ENCODE assay signal across 9 cellular contexts in genomic region chr4:139692300-139693012, GRCh38. TPM values are rescaled to one million over a fixed set of nuclear protein-coding genes. Genes with fewer than 3 reads are reported as not detected.
DNase-seq lines count a peak whose midpoint lies in the region; ATAC-seq, FAIRE-seq and TF ChIP-seq lines count a peak whose summit lies in the region.
"Had no signal": no experiment of that assay in that cellular context is flagged by ENCODE, and none has a peak within 500 bp of the region (broad histone marks: within the 10 kb centered on the region; RNA-seq: fewer than 3 reads in every experiment).

No MANE protein-coding gene starts in this region.

- H4K20me1 ChIP-seq in K562 (replicated peaks; ENCODE audit: control insufficient read depth, insufficient read depth, low read length) (no peaks in the 10 kb centered on the region), mammary epithelial cell (ENCODE audit: insufficient read depth, low read length) (no peaks in the 10 kb centered on the region)

- DNase-seq in DMS 273 (lab: John Stamatoyannopoulos, UW; ENCODE audit: unreplicated experiment), result peak; percentile 88
- DNase-seq in HuH-7 (ENCODE audit: low spot score), result peak; percentile 35
- DNase-seq in K562 (ENCODE audit: extremely low read depth in 1 of 4, low spot score in 3 of 4), result peak in 1 of 4 experiments; percentile 25
- DNase-seq in mesendoderm, result peak; percentile 61
- no peak for DNase-seq in DMS53 (lab: John Stamatoyannopoulos, UW)
- no peak for DNase-seq in mammary epithelial cell
- no peak for DNase-seq in ascending aorta (ENCODE audit: low spot score in 2 of 2)
- DNase-seq: kidney glomerular epithelial cell had no signal

- no peak overlapping the region for H2BK15ac ChIP-seq in mesendoderm (replicated peaks; ENCODE audit: low read depth)

- no peak for TF ChIP-seq EP300 in K562 (IDR thresholded peaks at IDR 0.05; ENCODE audit: low read length)

- H3K9me1 ChIP-seq in K562 (ENCODE audit: control insufficient read depth, insufficient read depth, low read length), result no peaks in the 10 kb centered on the region

- 29% methylated on average over 4 of the region's 4 CpGs for WGBS in K562 (ENCODE audit: insufficient coverage, low coverage, missing lambda C conversion rate)
- WGBS in mesendoderm (ENCODE audit: extremely low coverage, insufficient coverage, low lambda C conversion rate), result no CpG with 5 or more reads among the region's 4 CpGs
- 54% methylated on average over 3 of the region's 4 CpGs for WGBS in mammary epithelial cell (ENCODE audit: low coverage, missing lambda C conversion rate)

- TF ChIP-seq POLR2A in K562 (conservative IDR thresholded peaks at IDR 0.05), result no peak

- intact Hi-C loops in K562 (cut with micrococcal nuclease), result loop anchor here (5.0 kb wide), 1 partner anchor 35 kb away; no protein-coding TSS in a partner anchor
- intact Hi-C loops in mammary epithelial cell (cut with micrococcal nuclease), result no loop called here
- intact Hi-C loops in ascending aorta (cut with DNase I), result no loop called here

- peak; percentile 86 for ATAC-seq in K562
- no peak for ATAC-seq in GM21367 (IDR thresholded peaks at IDR 0.05; ENCODE audit: unreplicated experiment)

- H2BK5ac ChIP-seq in mesendoderm (ENCODE audit: low read length), result no peak overlapping the region

- H3K27me3 ChIP-seq in K562 (ENCODE audit: control insufficient read depth in 2 of 2, insufficient read depth in 2 of 2, low read length in 2 of 2) (no peaks in the 10 kb centered on the region), mesendoderm (ENCODE audit: insufficient read depth, low read length, poor library complexity) (no peaks in the 10 kb centered on the region), mammary epithelial cell (ENCODE audit: insufficient read depth, low read length) (no peaks in the 10 kb centered on the region), ascending aorta (no peaks in the 10 kb centered on the region)

- BruUV-seq in K562 (replicated peaks; lab: Mats Ljungman, UMichigan) (no TSS peak), mammary epithelial cell (replicated peaks; lab: Mats Ljungman, UMichigan) (no TSS peak)

- H3K36me3 ChIP-seq in K562 (ENCODE audit: control insufficient read depth, insufficient read depth, low read length), result peaks cover 13% of the 10 kb centered on the region; the same call in 2 of the 3 replicates
- H3K36me3 ChIP-seq in mesendoderm (ENCODE audit: control insufficient read depth, insufficient read depth, low read length), result no peaks in the 10 kb centered on the region
- H3K36me3 ChIP-seq in mammary epithelial cell (ENCODE audit: insufficient read depth, low read length), result peaks cover 3% of the 10 kb centered on the region
- peaks cover 3 to 27% of the 10 kb centered on the region in 2 donors for H3K36me3 ChIP-seq in ascending aorta

- H2BK120ac ChIP-seq in mesendoderm (ENCODE audit: low read depth, low read length), result no peak overlapping the region

- H3K18ac ChIP-seq in mesendoderm (ENCODE audit: low read length), result no peak overlapping the region

- H3K4me1 ChIP-seq in K562 (replicated peaks in 1 of 2; ENCODE audit: control insufficient read depth in 2 of 2, insufficient read depth in 2 of 2, low read length in 2 of 2) (peaks cover 6 to 16% of the 10 kb centered on the region in 2 experiments), mesendoderm (ENCODE audit: control insufficient read depth, low read depth, low read length) (no peaks in the 10 kb centered on the region), mammary epithelial cell (ENCODE audit: insufficient read depth, low read length) (no peaks in the 10 kb centered on the region), ascending aorta (peaks cover 0 to 3% of the 10 kb centered on the region in 2 donors)

- no peak overlapping the region for H3K23ac ChIP-seq in mesendoderm (ENCODE audit: low read length)

- peak in 1 of 2 experiments; percentile 23; a peak in 3 of 4 replicates for TF ChIP-seq RAD21 in K562 (CRISPR knock-in tag; conservative IDR thresholded peaks at IDR 0.05 in 1 of 2, IDR thresholded peaks at IDR 0.05 in 1 of 2)

- H3K4me3 ChIP-seq in K562 (no peak overlapping the region), mesendoderm (ENCODE audit: low read length) (no peak overlapping the region), mammary epithelial cell (replicated peaks in 1 of 3; ENCODE audit: insufficient read depth in 1 of 3, low read depth in 2 of 3, low read length in 3 of 3) (no peak overlapping the region), ascending aorta (no peak overlapping the region)

- 0 out of 4 replicates have a peak overlapping the region, but pooled peaks of 1 of the 2 experiments have one; percentile 24 for H3K9ac ChIP-seq in K562 (ENCODE audit: insufficient read depth in 1 of 2, low read depth in 2 of 2, low read length in 2 of 2)
- H3K9ac ChIP-seq in mesendoderm (ENCODE audit: low read length), result no peak overlapping the region
- no peak overlapping the region for H3K9ac ChIP-seq in mammary epithelial cell (ENCODE audit: insufficient read depth, low read length)

- CTCF ChIA-PET in K562 (lab: Yijun Ruan, JAX; ENCODE audit: low intra/inter-chr PET ratio), result interaction anchor here (0.6 kb wide), 1 partner anchor 1127 kb away, joined by 5 read pairs; no protein-coding TSS in a partner anchor
- CTCF ChIA-PET in mammary epithelial cell (lab: Charles Lee; ENCODE audit: low non-redundant PET), result interaction anchor here (0.6 kb wide), 1 partner anchor 1767 kb away, joined by 5 read pairs; no protein-coding TSS in a partner anchor

- H3K4me2 ChIP-seq in K562 (ENCODE audit: insufficient read depth, low read length) (peak overlapping the region; percentile 6; the same call in 1 of the 2 replicates), mesendoderm (ENCODE audit: low read length) (no peak overlapping the region), mammary epithelial cell (ENCODE audit: insufficient read depth, low read depth, low read length) (no peak overlapping the region)

- FAIRE-seq in K562 (lab: Jason Lieb, UNC), result peak; percentile 74

- H3K79me2 ChIP-seq in K562 (ENCODE audit: control insufficient read depth, insufficient read depth, low read length), result peaks cover 1% of the 10 kb centered on the region; the same call in 2 of the 3 replicates
- H3K79me2 ChIP-seq in mesendoderm (ENCODE audit: control insufficient read depth, insufficient read depth, low read length), result no peaks in the 10 kb centered on the region
- no peaks in the 10 kb centered on the region for H3K79me2 ChIP-seq in mammary epithelial cell (ENCODE audit: insufficient read depth, low read length)

- dilution Hi-C loops in mammary epithelial cell (cut with HindIII; ENCODE audit: low sequenced_read_pairs), result no loop called here

- H2AFZ ChIP-seq in K562 (ENCODE audit: low read depth, low read length) (peak overlapping the region; percentile 47; the same call in 1 of the 2 replicates), mammary epithelial cell (ENCODE audit: low read depth, low read length) (no peak overlapping the region)

- no peaks in the 10 kb centered on the region for H3K9me3 ChIP-seq in K562 (replicated peaks; ENCODE audit: control insufficient read depth, insufficient read depth, low read depth, low read length)
- no peaks in the 10 kb centered on the region for H3K9me3 ChIP-seq in mammary epithelial cell (replicated peaks; ENCODE audit: insufficient read depth, low read length)
- peaks cover 0 to 5% of the 10 kb centered on the region in 2 donors for H3K9me3 ChIP-seq in ascending aorta

- H2AK5ac ChIP-seq in mesendoderm (ENCODE audit: low read length), result no peak overlapping the region

- no peak overlapping the region for H3K27ac ChIP-seq in K562 (ENCODE audit: extremely low read depth, low read depth, low read length)
- no peak overlapping the region for H3K27ac ChIP-seq in mesendoderm (ENCODE audit: low read depth, low read length)
- no peak overlapping the region for H3K27ac ChIP-seq in mammary epithelial cell (ENCODE audit: insufficient read depth, low read depth, low read length)
- H3K27ac ChIP-seq in ascending aorta, result no peak overlapping the region

- no peak overlapping the region for H3K4ac ChIP-seq in mesendoderm (ENCODE audit: low read depth, low read length)

- no peak overlapping the region for H4K8ac ChIP-seq in mesendoderm (ENCODE audit: low read depth, low read length)

- POLR2A ChIA-PET in K562 (lab: Yijun Ruan, JAX), result interaction anchor here (1.4 kb wide), 1 partner anchor 35 kb away, joined by 4 read pairs; no protein-coding TSS in a partner anchor

- TF ChIP-seq CTCF in K562 (IDR thresholded peaks at IDR 0.05 in 2 of 3, conservative IDR thresholded peaks at IDR 0.05 in 1 of 3; ENCODE audit: insufficient read depth in 2 of 3, low read depth in 1 of 3, low read length in 3 of 3) (peak; percentile 48 to 53 (median 51); a peak in 5 of 6 replicates), mammary epithelial cell (conservative IDR thresholded peaks at IDR 0.05 in 1 of 2, IDR thresholded peaks at IDR 0.05 in 1 of 2; ENCODE audit: extremely low read depth in 1 of 2, insufficient read depth in 1 of 2, low read depth in 1 of 2, low read length in 2 of 2) (peak in 1 of 2 donors; percentile 20), ascending aorta (IDR thresholded peaks at IDR 0.05) (no peak)

- no peak overlapping the region for H4K5ac ChIP-seq in mesendoderm (ENCODE audit: low read length)

- in situ Hi-C loops in K562 (cut with MboI) (no loop called here), mammary epithelial cell (cut with MboI; ENCODE audit: low sequenced_read_pairs in 2 of 2) (no loop called here)

- no peaks in the 10 kb centered on the region for H3K79me1 ChIP-seq in mesendoderm (ENCODE audit: low read length)

- H3K56ac ChIP-seq in mesendoderm (ENCODE audit: low read length), result peak overlapping the region; percentile 47

RNA-seq across cellular contexts. Expression of gene MGST2, which starts 26.8 kb away (rescaled TPM):
- total RNA-seq in K562 (2011; cell fraction: chromatin; rRNA removed; ENCODE audit: low replicate concordance), result 32.7 and 49.5 TPM in 2 replicates
- total RNA-seq in K562 (2011; cell fraction: nucleolus; rRNA removed), result 34.0 and 43.0 TPM in 2 replicates
- 49.1 and 50.4 TPM in 2 replicates for total RNA-seq in K562 (2011; cell fraction: nucleoplasm; rRNA removed)
- total RNA-seq in K562 (2014; rRNA removed), result 38.7 and 49.1 TPM in 2 replicates
- 82.0 and 94.3 TPM in 2 replicates for total RNA-seq in K562 (2014; rRNA removed; fragmentation: Illumina TruSeq; extraction: Trizol)
- total RNA-seq in K562 (2015; rRNA removed; fragmentation: Illumina TruSeq; extraction: Trizol), result 84.7 and 92.7 TPM in 2 replicates
- 55.0 and 61.0 TPM in 2 replicates for total RNA-seq in K562 (2021)
- polyA plus RNA-seq in K562 (2011; rRNA removed), result 59.5 and 74.6 TPM in 2 replicates
- 37.7 and 87.4 TPM in 2 replicates for polyA plus RNA-seq in K562 (2011; cell fraction: cytosol; rRNA removed)
- 13.9 and 28.1 TPM in 2 replicates for polyA plus RNA-seq in K562 (2011; cell fraction: nucleus; rRNA removed)
- 62.4 and 77.5 TPM in 2 replicates for polyA plus RNA-seq in K562 (2012)
- 80.0 and 84.6 TPM in 2 replicates for polyA plus RNA-seq in K562 (2014; fragmentation: Illumina TruSeq; extraction: Trizol)
- 100 to 1,000 TPM; 108 to 115 TPM for polyA plus RNA-seq in K562 (2014; fragmentation: Nextera tagmentation; extraction: Ambion mirVana)
- polyA plus RNA-seq in K562 (2014; rRNA removed), result 96.7 and 112 TPM in 2 replicates
- 23.9 and 27.1 TPM in 2 replicates for polyA minus RNA-seq in K562 (2011; rRNA and poly(A)+ RNA removed)
- polyA minus RNA-seq in K562 (2011; cell fraction: cytosol; rRNA and poly(A)+ RNA removed), result 14.1 and 16.5 TPM in 2 replicates
- 11.4 and 23.4 TPM in 2 replicates for polyA minus RNA-seq in K562 (2011; cell fraction: nucleus; rRNA and poly(A)+ RNA removed)
- 46.4 TPM for polyA plus RNA-seq in mesendoderm (2013, experiment 1 of 2)
- 43.8 TPM for polyA plus RNA-seq in mesendoderm (2013, experiment 2 of 2)
- 10 to 100 TPM; 14.7 to 15.8 TPM for total RNA-seq in mammary epithelial cell
- polyA plus RNA-seq in mammary epithelial cell, result 36.6 TPM
- 18.2 TPM for polyA minus RNA-seq in mammary epithelial cell
- total RNA-seq in ascending aorta, result 34.4 TPM

Comparison
In these comparisons a context has a peak if more than half of its experiments do, and no peak if none do; other contexts are left out.
1. DNase-seq: peak in DMS 273 (single experiment), HuH-7 (single experiment) and mesendoderm (single experiment); none in DMS53 (single experiment), mammary epithelial cell (single experiment) and ascending aorta (0 of 2).
2. CTCF ChIP-seq: peak in K562 (3 of 3); none in ascending aorta (0 of 3).